8 cellular contexts compared by ENCODE assay signal in the genomic region with DNA sequence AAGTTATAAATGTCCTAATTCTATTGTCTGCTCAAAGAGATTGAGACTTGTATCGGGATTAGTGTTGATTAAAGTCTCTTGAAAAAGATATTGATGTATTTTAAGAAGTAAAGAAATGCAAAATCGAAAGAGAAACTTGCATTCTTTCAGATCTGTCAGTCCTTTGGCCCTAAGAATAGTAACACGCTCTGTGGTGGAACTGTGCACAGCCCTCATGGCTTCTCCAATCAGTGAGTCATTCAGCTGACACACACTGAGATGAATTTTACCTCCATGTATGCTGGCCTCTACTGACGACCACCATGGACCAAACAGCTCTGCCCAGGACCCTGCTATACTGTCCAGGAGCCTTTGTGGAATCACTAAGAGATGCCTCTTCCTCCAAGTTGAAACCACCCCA.
DNase-seq lines count a peak whose midpoint lies in the region; ATAC-seq lines count a peak whose summit lies in the region.

No MANE protein-coding gene starts in this region.

- DNase-seq in SKM-1 (lab: John Stamatoyannopoulos, UW; ENCODE audit: unreplicated experiment) (peak; percentile 40), medulla oblongata (ENCODE audit: extremely low spot score) (peak; percentile 13), kidney glomerular epithelial cell (lab: John Stamatoyannopoulos, UW) (no peak)
- no peak for DNase-seq in effector CD4-positive, alpha-beta T cell

- ATAC-seq in GM18909 (IDR thresholded peaks at IDR 0.05; ENCODE audit: poor library complexity, unreplicated experiment) (peak; percentile 86), HG02885 (IDR thresholded peaks at IDR 0.05; ENCODE audit: poor library complexity, unreplicated experiment) (peak; percentile 90), HG03196 (IDR thresholded peaks at IDR 0.05; ENCODE audit: unreplicated experiment) (no peak), GM19467 (IDR thresholded peaks at IDR 0.05; ENCODE audit: unreplicated experiment) (no peak)

Comparison
In these comparisons a context has a peak if more than half of its experiments do, and no peak if none do; other contexts are left out.
1. ATAC-seq: peak in GM18909 (single experiment) and HG02885 (single experiment); none in HG03196 (single experiment) and GM19467 (single experiment).
2. DNase-seq: peak in SKM-1 (single experiment) and medulla oblongata (single experiment); none in kidney glomerular epithelial cell (single experiment) and effector CD4-positive, alpha-beta T cell (single experiment).